In the genomic region with DNA sequence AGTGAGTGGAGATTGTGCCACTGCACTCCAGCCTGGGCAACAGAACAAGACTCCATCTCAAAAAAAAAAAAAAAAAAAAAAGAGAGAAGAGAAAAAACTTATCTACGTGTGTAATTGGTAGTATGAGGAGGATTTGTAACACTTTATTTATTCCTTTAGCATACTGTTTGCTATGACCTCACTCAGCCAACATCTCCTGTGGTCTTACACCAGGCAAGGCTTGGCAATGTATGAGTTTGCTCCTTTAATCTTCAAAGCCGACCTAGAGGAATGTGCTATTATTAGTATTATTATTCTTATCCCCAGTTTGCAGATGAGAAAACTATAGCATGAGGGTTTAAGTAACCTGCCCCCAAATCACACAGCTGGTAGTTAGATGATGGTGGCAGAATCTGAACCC, we compare ENCODE assay signal across 2 cellular contexts.
TF ChIP-seq lines count a peak whose summit lies in the region.

No MANE protein-coding gene starts in this region.

TF ChIP-seq in HepG2, 621 proteins besides CTCF, POLR2A, EP300 and RAD21:
- TF ChIP-seq PCBP1 (IDR thresholded peaks at IDR 0.05; ENCODE audit: borderline replicate concordance, low read depth, low read length), result no peak
- no peak for TF ChIP-seq RFX5 (IDR thresholded peaks at IDR 0.05; ENCODE audit: low read depth, low read length)
- no peak for TF ChIP-seq IKZF4 (CRISPR knock-in tag; IDR thresholded peaks at IDR 0.05; ENCODE audit: borderline replicate concordance, low read depth, not compliant biosample characterization)
- TF ChIP-seq SAP130 (CRISPR knock-in tag; IDR thresholded peaks at IDR 0.05; ENCODE audit: low read depth), result no peak
- TF ChIP-seq ZNF83 (CRISPR knock-in tag; IDR thresholded peaks at IDR 0.05; ENCODE audit: borderline replicate concordance), result no peak
- TF ChIP-seq SETDB1 (CRISPR knock-in tag; IDR thresholded peaks at IDR 0.05; ENCODE audit: borderline replicate concordance), result no peak
- no peak for TF ChIP-seq IRF2 (CRISPR knock-in tag; IDR thresholded peaks at IDR 0.05)
- TF ChIP-seq NFIC (IDR thresholded peaks at IDR 0.05; ENCODE audit: low read length), result no peak
- TF ChIP-seq ARID2 (CRISPR knock-in tag; IDR thresholded peaks at IDR 0.05; ENCODE audit: borderline replicate concordance), result no peak
- TF ChIP-seq ZNF691 (CRISPR knock-in tag; IDR thresholded peaks at IDR 0.05; ENCODE audit: borderline replicate concordance, low read depth), result no peak
- TF ChIP-seq, protein P1, sequence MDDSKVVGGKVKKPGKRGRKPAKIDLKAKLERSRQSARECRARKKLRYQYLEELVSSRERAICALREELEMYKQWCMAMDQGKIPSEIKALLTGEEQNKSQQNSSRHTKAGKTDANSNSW (CRISPR knock-in tag; IDR thresholded peaks at IDR 0.05; ENCODE audit: borderline replicate concordance), result no peak
- TF ChIP-seq ZNF563 (CRISPR knock-in tag; IDR thresholded peaks at IDR 0.05), result no peak
- TF ChIP-seq ZNF24 (IDR thresholded peaks at IDR 0.05), result no peak
- TF ChIP-seq, protein P2, sequence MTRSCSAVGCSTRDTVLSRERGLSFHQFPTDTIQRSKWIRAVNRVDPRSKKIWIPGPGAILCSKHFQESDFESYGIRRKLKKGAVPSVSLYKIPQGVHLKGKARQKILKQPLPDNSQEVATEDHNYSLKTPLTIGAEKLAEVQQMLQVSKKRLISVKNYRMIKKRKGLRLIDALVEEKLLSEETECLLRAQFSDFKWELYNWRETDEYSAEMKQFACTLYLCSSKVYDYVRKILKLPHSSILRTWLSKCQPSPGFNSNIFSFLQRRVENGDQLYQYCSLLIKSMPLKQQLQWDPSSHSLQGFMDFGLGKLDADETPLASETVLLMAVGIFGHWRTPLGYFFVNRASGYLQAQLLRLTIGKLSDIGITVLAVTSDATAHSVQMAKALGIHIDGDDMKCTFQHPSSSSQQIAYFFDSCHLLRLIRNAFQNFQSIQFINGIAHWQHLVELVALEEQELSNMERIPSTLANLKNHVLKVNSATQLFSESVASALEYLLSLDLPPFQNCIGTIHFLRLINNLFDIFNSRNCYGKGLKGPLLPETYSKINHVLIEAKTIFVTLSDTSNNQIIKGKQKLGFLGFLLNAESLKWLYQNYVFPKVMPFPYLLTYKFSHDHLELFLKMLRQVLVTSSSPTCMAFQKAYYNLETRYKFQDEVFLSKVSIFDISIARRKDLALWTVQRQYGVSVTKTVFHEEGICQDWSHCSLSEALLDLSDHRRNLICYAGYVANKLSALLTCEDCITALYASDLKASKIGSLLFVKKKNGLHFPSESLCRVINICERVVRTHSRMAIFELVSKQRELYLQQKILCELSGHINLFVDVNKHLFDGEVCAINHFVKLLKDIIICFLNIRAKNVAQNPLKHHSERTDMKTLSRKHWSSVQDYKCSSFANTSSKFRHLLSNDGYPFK (CRISPR knock-in tag; IDR thresholded peaks at IDR 0.05; ENCODE audit: borderline replicate concordance), result no peak
- TF ChIP-seq, protein P3, sequence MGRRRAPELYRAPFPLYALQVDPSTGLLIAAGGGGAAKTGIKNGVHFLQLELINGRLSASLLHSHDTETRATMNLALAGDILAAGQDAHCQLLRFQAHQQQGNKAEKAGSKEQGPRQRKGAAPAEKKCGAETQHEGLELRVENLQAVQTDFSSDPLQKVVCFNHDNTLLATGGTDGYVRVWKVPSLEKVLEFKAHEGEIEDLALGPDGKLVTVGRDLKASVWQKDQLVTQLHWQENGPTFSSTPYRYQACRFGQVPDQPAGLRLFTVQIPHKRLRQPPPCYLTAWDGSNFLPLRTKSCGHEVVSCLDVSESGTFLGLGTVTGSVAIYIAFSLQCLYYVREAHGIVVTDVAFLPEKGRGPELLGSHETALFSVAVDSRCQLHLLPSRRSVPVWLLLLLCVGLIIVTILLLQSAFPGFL (CRISPR knock-in tag; IDR thresholded peaks at IDR 0.05), result no peak
- TF ChIP-seq ELF1 (CRISPR knock-in tag; IDR thresholded peaks at IDR 0.05), result no peak
- TF ChIP-seq ZNF652 (CRISPR knock-in tag; IDR thresholded peaks at IDR 0.05; ENCODE audit: borderline replicate concordance, low read depth), result no peak

TF ChIP-seq in IMR-90, 13 proteins besides CTCF, POLR2A, EP300 and RAD21:
- TF ChIP-seq, protein P4, sequence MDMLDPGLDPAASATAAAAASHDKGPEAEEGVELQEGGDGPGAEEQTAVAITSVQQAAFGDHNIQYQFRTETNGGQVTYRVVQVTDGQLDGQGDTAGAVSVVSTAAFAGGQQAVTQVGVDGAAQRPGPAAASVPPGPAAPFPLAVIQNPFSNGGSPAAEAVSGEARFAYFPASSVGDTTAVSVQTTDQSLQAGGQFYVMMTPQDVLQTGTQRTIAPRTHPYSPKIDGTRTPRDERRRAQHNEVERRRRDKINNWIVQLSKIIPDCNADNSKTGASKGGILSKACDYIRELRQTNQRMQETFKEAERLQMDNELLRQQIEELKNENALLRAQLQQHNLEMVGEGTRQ (IDR thresholded peaks at IDR 0.05; ENCODE audit: low read depth, low read length), result no peak
- no peak for TF ChIP-seq NFE2L2 (IDR thresholded peaks at IDR 0.05; ENCODE audit: low read depth, low read length)
- TF ChIP-seq BHLHE40 (IDR thresholded peaks at IDR 0.05; ENCODE audit: low read depth, low read length), result no peak
- no peak for TF ChIP-seq RCOR1 (IDR thresholded peaks at IDR 0.05; ENCODE audit: insufficient replicate concordance, low read length)
TF ChIP-seq in IMR-90: peak in this region for 0.
